14 cellular contexts compared by ENCODE assay signal in genomic region chr7:26182706-26183105, GRCh38. TPM values are rescaled to one million over a fixed set of nuclear protein-coding genes. Genes with fewer than 3 reads are reported as not detected.
DNase-seq lines count a peak whose midpoint lies in the region; ATAC-seq, FAIRE-seq and TF ChIP-seq lines count a peak whose summit lies in the region.
"Had no signal": no experiment of that assay in that cellular context is flagged by ENCODE, and none has a peak within 500 bp of the region (broad histone marks: within the 10 kb centered on the region; RNA-seq: fewer than 3 reads in every experiment).

No MANE protein-coding gene starts in this region.

- H3K36me3 ChIP-seq in astrocyte (ENCODE audit: insufficient read depth, low read length) (peaks cover 8% of the 10 kb centered on the region), psoas muscle (ENCODE audit: insufficient read depth in 1 of 2, low read depth in 1 of 2) (peaks cover 0 to 29% of the 10 kb centered on the region in 2 donors)

- peaks cover 41% of the 10 kb centered on the region for H3K36me3 Mint-ChIP-seq in activated CD8-positive, alpha-beta memory T cell treated with anti-CD3 and anti-CD28 coated beads, Interleukin-2, amount 10 ng/mL, durations not matched to agents 7 days and 5 days
- peaks cover 2% of the 10 kb centered on the region for H3K36me3 Mint-ChIP-seq in IgD-negative memory B cell
- H3K36me3 Mint-ChIP-seq in astrocyte (ENCODE audit: low read depth, unreplicated experiment) = peaks cover 4% of the 10 kb centered on the region

- H3K27ac Mint-ChIP-seq in activated CD8-positive, alpha-beta memory T cell treated with anti-CD3 and anti-CD28 coated beads, Interleukin-2, amount 10 ng/mL, durations not matched to agents 7 days and 5 days = peak overlapping the region; percentile 32
- H3K27ac Mint-ChIP-seq in IgD-negative memory B cell (peak overlapping the region in 2 of 3 donors; percentile 6 to 27), astrocyte (ENCODE audit: unreplicated experiment) (peak overlapping the region; percentile 48)

- CTCF ChIA-PET in activated CD8-positive, alpha-beta memory T cell treated with anti-CD3 and anti-CD28 coated beads, Interleukin-2, amount 10 ng/mL, durations not matched to agents 7 days and 5 days (lab: Charles Lee) = interaction anchor here (1.1 to 1.5 kb wide), 4 partner anchors 10 to 100 kb away, joined by 3 to 4 read pairs (median 3); no protein-coding TSS in a partner anchor

- H3K27me3 ChIP-seq in astrocyte (ENCODE audit: insufficient read depth, low read length) (no peaks in the 10 kb centered on the region), psoas muscle (ENCODE audit: insufficient read depth in 3 of 3, low read length in 2 of 3) (no peaks in the 10 kb centered on the region)
- H3K27me3 ChIP-seq: pancreas, tibial artery had no signal

- H3K4me3 ChIP-seq in astrocyte (ENCODE audit: insufficient read depth, low read depth, low read length) = no peak overlapping the region
- H3K4me3 ChIP-seq in psoas muscle = no peak overlapping the region
- H3K4me3 ChIP-seq: pancreas, tibial artery had no signal

- no peak overlapping the region for H2AFZ ChIP-seq in astrocyte (ENCODE audit: low read depth, low read length)

- no peaks in the 10 kb centered on the region for H3K9me3 Mint-ChIP-seq in activated CD8-positive, alpha-beta memory T cell treated with anti-CD3 and anti-CD28 coated beads, Interleukin-2, amount 10 ng/mL, durations not matched to agents 7 days and 5 days (ENCODE audit: low read depth)
- H3K9me3 Mint-ChIP-seq in IgD-negative memory B cell (no peaks in the 10 kb centered on the region), astrocyte (ENCODE audit: unreplicated experiment) (no peaks in the 10 kb centered on the region)

- no peak overlapping the region for H3K4me2 ChIP-seq in astrocyte (ENCODE audit: low read length)

- peaks cover 46% of the 10 kb centered on the region for H3K4me1 Mint-ChIP-seq in activated CD8-positive, alpha-beta memory T cell treated with anti-CD3 and anti-CD28 coated beads, Interleukin-2, amount 10 ng/mL, durations not matched to agents 7 days and 5 days
- H3K4me1 Mint-ChIP-seq in IgD-negative memory B cell (peaks cover 32 to 52% (median 51%) of the 10 kb centered on the region in 3 donors), astrocyte (ENCODE audit: low read depth, unreplicated experiment) (peaks cover 30% of the 10 kb centered on the region)

- 57 to 75% (median 66%) methylated on average over 8 of the region's 8 CpGs for WGBS in psoas muscle, 3 donors

- H3K9me3 ChIP-seq in astrocyte (ENCODE audit: insufficient read depth, low read depth, low read length) = no peaks in the 10 kb centered on the region
- no peaks in the 10 kb centered on the region for H3K9me3 ChIP-seq in psoas muscle
- H3K9me3 ChIP-seq: pancreas had no signal

- no peak overlapping the region for H3K9ac ChIP-seq in astrocyte (ENCODE audit: low read length)

- H3K27ac ChIP-seq in astrocyte (ENCODE audit: low read depth, low read length) (no peak overlapping the region), psoas muscle (peak overlapping the region; percentile 5)
- H3K27ac ChIP-seq: pancreas, tibial artery had no signal

- no peak overlapping the region for H3K4me3 Mint-ChIP-seq in activated CD8-positive, alpha-beta memory T cell treated with anti-CD3 and anti-CD28 coated beads, Interleukin-2, amount 10 ng/mL, durations not matched to agents 7 days and 5 days
- H3K4me3 Mint-ChIP-seq in IgD-negative memory B cell = no peak overlapping the region
- H3K4me3 Mint-ChIP-seq in astrocyte (ENCODE audit: unreplicated experiment) = no peak overlapping the region

- no peak for ATAC-seq in activated CD8-positive, alpha-beta memory T cell treated with anti-CD3 and anti-CD28 coated beads, Interleukin-2, amount 10 ng/mL, durations not matched to agents 7 days and 5 days
- ATAC-seq in psoas muscle = peak in 3 of 4 donors; percentile 6 to 17 (median 11)
- no peak for ATAC-seq in GM21717 (IDR thresholded peaks at IDR 0.05; ENCODE audit: unreplicated experiment)
- ATAC-seq in GM18909 (IDR thresholded peaks at IDR 0.05; ENCODE audit: poor library complexity, unreplicated experiment) = no peak
- ATAC-seq: activated CD4-positive, CD25-positive, alpha-beta regulatory T cell treated with anti-CD3 and anti-CD28 coated beads, Interleukin-2, amount 50 U/mL, for 24 hours had no signal

- H3K27me3 Mint-ChIP-seq in activated CD8-positive, alpha-beta memory T cell treated with anti-CD3 and anti-CD28 coated beads, Interleukin-2, amount 10 ng/mL, durations not matched to agents 7 days and 5 days = no peaks in the 10 kb centered on the region
- H3K27me3 Mint-ChIP-seq in IgD-negative memory B cell (no peaks in the 10 kb centered on the region), astrocyte (ENCODE audit: low read depth, unreplicated experiment) (no peaks in the 10 kb centered on the region)

- intact Hi-C loops in psoas muscle (cut with DNase I) = no loop called here

- no peak for TF ChIP-seq CTCF in astrocyte (IDR thresholded peaks at IDR 0.05; ENCODE audit: insufficient read depth, low read depth, low read length)
- TF ChIP-seq CTCF in psoas muscle (IDR thresholded peaks at IDR 0.05) = no peak

- H4K20me1 ChIP-seq in astrocyte (ENCODE audit: insufficient read depth, low read length) = peaks cover 57% of the 10 kb centered on the region

- no peaks in the 10 kb centered on the region for H3K79me2 ChIP-seq in astrocyte (ENCODE audit: insufficient read depth, low read length)

- H3K4me1 ChIP-seq in astrocyte (ENCODE audit: insufficient read depth, low read length) (no peaks in the 10 kb centered on the region), psoas muscle (peaks cover 44% of the 10 kb centered on the region)

- FAIRE-seq in astrocyte (lab: Jason Lieb, UNC) = no peak
- FAIRE-seq: pancreas had no signal

- DNase-seq in activated CD8-positive, alpha-beta memory T cell treated with anti-CD3 and anti-CD28 coated beads, Interleukin-2, amount 10 ng/mL, durations not matched to agents 7 days and 5 days = no peak
- DNase-seq in activated CD8-positive, alpha-beta memory T cell treated with anti-CD3 and anti-CD28 coated beads, Interleukin-2, amount 50 U/mL, for 48 hours = no peak
- DNase-seq in astrocyte (ENCODE audit: low read depth) = no peak
- DNase-seq in psoas muscle = no peak
- no peak for DNase-seq in NCI-H1092 treated with DMSO at 0.1 percent for 48 hours (lab: John Stamatoyannopoulos, UW)
- DNase-seq: effector CD4-positive, alpha-beta T cell; mesendoderm; SW 1271 had no signal

RNA-seq across cellular contexts. Expression of gene HNRNPA2B1, which starts 17.8 kb away (rescaled TPM):
- total RNA-seq in activated CD8-positive, alpha-beta memory T cell treated with anti-CD3 and anti-CD28 coated beads, Interleukin-2, amount 10 ng/mL, durations not matched to agents 7 days and 5 days = 100 to 1,000 TPM; 768 to 857 TPM
- polyA plus RNA-seq in IgD-negative memory B cell = 708 TPM
- 361 and 415 TPM in 2 replicates for total RNA-seq in astrocyte
- 100 to 1,000 TPM; 323 to 482 (median 452) TPM for total RNA-seq in psoas muscle
- polyA plus RNA-seq in psoas muscle = 100 to 1,000 TPM; 515 to 688 (median 663) TPM

RNA-seq across cellular contexts. Expression of gene CBX3, which starts 18.8 kb away (rescaled TPM):
- total RNA-seq in activated CD8-positive, alpha-beta memory T cell treated with anti-CD3 and anti-CD28 coated beads, Interleukin-2, amount 10 ng/mL, durations not matched to agents 7 days and 5 days = 100 to 1,000 TPM; 235 to 279 TPM
- polyA plus RNA-seq in IgD-negative memory B cell (68.7 TPM), psoas muscle (10 to 100 TPM; 71.6 to 97.0 (median 83.9) TPM)
- total RNA-seq in astrocyte (141 and 148 TPM in 2 replicates), psoas muscle (10 to 100 TPM; 45.3 to 84.9 (median 66.7) TPM)

RNA-seq across cellular contexts. Expression of gene NFE2L3, which starts 30.7 kb away (rescaled TPM):
- 10 to 100 TPM; 20.1 to 44.4 TPM for total RNA-seq in activated CD8-positive, alpha-beta memory T cell treated with anti-CD3 and anti-CD28 coated beads, Interleukin-2, amount 10 ng/mL, durations not matched to agents 7 days and 5 days
- polyA plus RNA-seq in IgD-negative memory B cell (4.9 TPM), psoas muscle (1 to 10 TPM in 1 of 3 donors, under 1 TPM in 2; 0.70 to 1.1 (median 0.72) TPM)
- total RNA-seq in astrocyte (49.0 and 50.4 TPM in 2 replicates), psoas muscle (1 to 10 TPM in 1 of 4 donors, under 1 TPM in 3; 0.44 to 1.1 (median 0.78) TPM)

Comparison
In these comparisons a context has a peak if more than half of its experiments do, and no peak if none do; other contexts are left out.
1. ATAC-seq: peak in psoas muscle (3 of 4); none in activated CD8-positive, alpha-beta memory T cell treated with anti-CD3 and anti-CD28 coated beads, Interleukin-2, amount 10 ng/mL, durations not matched to agents 7 days and 5 days (single experiment), GM21717 (single experiment) and GM18909 (single experiment).
2. RNA of gene NFE2L3, which starts 30.7 kb away (total RNA-seq): 49.0 to 50.4 TPM in astrocyte and 20.1 to 44.4 TPM in activated CD8-positive, alpha-beta memory T cell treated with anti-CD3 and anti-CD28 coated beads, Interleukin-2, amount 10 ng/mL, durations not matched to agents 7 days and 5 days; 0.44 to 1.1 TPM in psoas muscle; every median in the first group is over 4 times any median in the second.
3. Peak in every context shown above with its lines, with median percentiles within 50 percentile points of each other: H3K27ac Mint-ChIP-seq.